In genomic region chr17:51516924-51517323, GRCh38 we compare ENCODE assay signal across 27 cellular contexts.
"Had no signal": no experiment of that assay in that cellular context is flagged by ENCODE, and none has a peak within 500 bp of the region (broad histone marks: within the 10 kb centered on the region; RNA-seq: fewer than 3 reads in every experiment).

No MANE protein-coding gene starts in this region.

- FAIRE-seq: endometrium, islet of Langerhans, keratinocyte had no signal

- H3K36me3 Mint-ChIP-seq: memory B cell had no signal

- H3K4me3 ChIP-seq: colonic mucosa, esophagus squamous epithelium, gastrocnemius medialis, heart right ventricle, left lung, lower lobe of right lung had no signal

- H3K27ac Mint-ChIP-seq: dendritic cell treated with granulocyte-macrophage colony-stimulating factor and Interleukin-4, amounts not matched to agents 40 ng/mL and 50 ng/mL, for 4 days; effector memory CD8-positive, alpha-beta T cell; endodermal cell; memory B cell had no signal

- ATAC-seq: effector memory CD8-positive, alpha-beta T cell; esophagus mucosa; gastrocnemius medialis; heart right ventricle; left cardiac atrium; left lung; left ventricle myocardium superior; lower lobe of right lung had no signal

- H3K4me1 Mint-ChIP-seq: endodermal cell, memory B cell had no signal

- H3K9me3 ChIP-seq: colonic mucosa, esophagus squamous epithelium, gastrocnemius medialis, left lung, lower lobe of right lung had no signal

- H3K4me3 Mint-ChIP-seq: dendritic cell treated with granulocyte-macrophage colony-stimulating factor and Interleukin-4, amounts not matched to agents 40 ng/mL and 50 ng/mL, for 4 days; effector memory CD8-positive, alpha-beta T cell; endodermal cell; memory B cell had no signal

- H3K27me3 ChIP-seq: colonic mucosa, gastrocnemius medialis had no signal

- H3K36me3 ChIP-seq: colonic mucosa, esophagus squamous epithelium, gastrocnemius medialis, heart right ventricle, left lung, lower lobe of right lung had no signal

- H3K27ac ChIP-seq: colonic mucosa, epithelial cell of prostate, esophagus squamous epithelium, gastrocnemius medialis, heart right ventricle, left lung, lower lobe of right lung had no signal

- H3K9me3 Mint-ChIP-seq: dendritic cell treated with granulocyte-macrophage colony-stimulating factor and Interleukin-4, amounts not matched to agents 40 ng/mL and 50 ng/mL, for 4 days; effector memory CD8-positive, alpha-beta T cell; endodermal cell; memory B cell had no signal

- H3K4me1 ChIP-seq: colonic mucosa, gastrocnemius medialis, heart right ventricle, left lung, lower lobe of right lung had no signal

- DNase-seq: colonic mucosa; cortex of kidney; effector CD8-positive, alpha-beta T cell; effector memory CD8-positive, alpha-beta T cell; endodermal cell; erythroblast; esophagus squamous epithelium; foreskin fibroblast; foreskin melanocyte; gastrocnemius medialis; glutamatergic neuron; head of caudate nucleus; heart right ventricle; hippocampal formation; left cardiac atrium; left lung; left ventricle myocardium superior; lower lobe of right lung; mesendoderm; midbrain had no signal
